8 cellular contexts compared by ENCODE assay signal in genomic region chr18:46946656-46947282, GRCh38. TPM values are rescaled to one million over a fixed set of nuclear protein-coding genes. Genes with fewer than 3 reads are reported as not detected.
DNase-seq lines count a peak whose midpoint lies in the region; ATAC-seq, FAIRE-seq and TF ChIP-seq lines count a peak whose summit lies in the region.

No MANE protein-coding gene starts in this region.

- peak; percentile 86 to 92 for DNase-seq in NCI-H2081 (lab: John Stamatoyannopoulos, UW)
- peak; percentile 68 for DNase-seq in activated CD4-positive, alpha-beta T cell treated with anti-CD3 and anti-CD28 coated beads, Interleukin-2, amount 10 ng/mL, durations not matched to agents 7 days and 5 days
- DNase-seq in H1 (ENCODE audit: low read depth in 1 of 2, low spot score in 2 of 2): peak; percentile 59 to 90
- DNase-seq in medulla oblongata (ENCODE audit: extremely low spot score): peak; percentile 83
- DNase-seq in stimulated activated CD4-positive, alpha-beta T cell treated with anti-CD3 and anti-CD28 coated beads, TNF-alpha, amount 100 ng/mL, for 24 hours (ENCODE audit: low read depth in 3 of 3): peak; percentile 19 to 61 (median 20)
- DNase-seq in RCC 7860 (ENCODE audit: low spot score): no peak

- TF ChIP-seq EP300 in H1 (IDR thresholded peaks at IDR 0.05; ENCODE audit: borderline replicate concordance in 1 of 2, low read depth in 2 of 2, low read length in 2 of 2): no peak

- no peak overlapping the region for H2BK5ac ChIP-seq in H1 (ENCODE audit: low read depth, low read length)

- H3K27ac Mint-ChIP-seq in activated CD4-positive, alpha-beta T cell treated with anti-CD3 and anti-CD28 coated beads, Interleukin-2, amount 10 ng/mL, durations not matched to agents 7 days and 5 days: no peak overlapping the region

- H4K8ac ChIP-seq in H1 (ENCODE audit: extremely low read depth, insufficient read depth, low read length): no peak overlapping the region

- no peak overlapping the region for H3K56ac ChIP-seq in H1 (replicated peaks; ENCODE audit: insufficient read length, low read depth, low read length)

- H2BK12ac ChIP-seq in H1 (ENCODE audit: low read depth, low read length): no peak overlapping the region

- no peaks in the 10 kb centered on the region for H4K20me1 ChIP-seq in H1 (replicated peaks in 1 of 2; ENCODE audit: control insufficient read depth in 1 of 2, insufficient read depth in 2 of 2, low read length in 2 of 2)

- H2AK5ac ChIP-seq in H1 (ENCODE audit: low read depth, low read length): no peak overlapping the region

- peaks cover 5% of the 10 kb centered on the region; the same call in 1 of the 2 replicates for H3K23me2 ChIP-seq in H1 (ENCODE audit: low read depth, low read length)

- no peaks in the 10 kb centered on the region for H3K9me3 Mint-ChIP-seq in activated CD4-positive, alpha-beta T cell treated with anti-CD3 and anti-CD28 coated beads, Interleukin-2, amount 10 ng/mL, durations not matched to agents 7 days and 5 days

- H3K27ac ChIP-seq in H1 (ENCODE audit: low read depth, low read length): 0 out of 2 replicates have a peak overlapping the region, but pooled peaks have one; percentile 1

- H3K4me3 Mint-ChIP-seq in activated CD4-positive, alpha-beta T cell treated with anti-CD3 and anti-CD28 coated beads, Interleukin-2, amount 10 ng/mL, durations not matched to agents 7 days and 5 days: no peak overlapping the region

- H3K4me1 ChIP-seq in H1 (replicated peaks in 1 of 4; ENCODE audit: control insufficient read depth in 3 of 4, insufficient read depth in 4 of 4, low read length in 3 of 4): peaks cover 0 to 7% (median 0%) of the 10 kb centered on the region in 4 experiments; a peak in 2 of 7 replicates

- H3K79me1 ChIP-seq in H1 (ENCODE audit: low read depth, low read length): no peaks in the 10 kb centered on the region

- no peaks in the 10 kb centered on the region for H3K36me3 Mint-ChIP-seq in activated CD4-positive, alpha-beta T cell treated with anti-CD3 and anti-CD28 coated beads, Interleukin-2, amount 10 ng/mL, durations not matched to agents 7 days and 5 days (ENCODE audit: low read depth)

- H3K27me3 Mint-ChIP-seq in activated CD4-positive, alpha-beta T cell treated with anti-CD3 and anti-CD28 coated beads, Interleukin-2, amount 10 ng/mL, durations not matched to agents 7 days and 5 days: peaks cover 12% of the 10 kb centered on the region

- FAIRE-seq in H1 (lab: Jason Lieb, UNC) (peak; percentile 58), RCC 7860 (lab: Jason Lieb, UNC) (no peak)

- H3K36me3 ChIP-seq in H1 (ENCODE audit: control insufficient read depth in 2 of 4, insufficient read depth in 4 of 4, low read length in 3 of 4): no peaks in the 10 kb centered on the region

- H3K27me3 ChIP-seq in H1 (replicated peaks in 1 of 4; ENCODE audit: control insufficient read depth in 3 of 4, extremely low read depth in 1 of 4, insufficient read depth in 3 of 4, low read length in 3 of 4): no peaks in the 10 kb centered on the region

- TF ChIP-seq RAD21 in H1 (IDR thresholded peaks at IDR 0.05 in 1 of 2, conservative IDR thresholded peaks at IDR 0.05 in 1 of 2; ENCODE audit: low read depth in 2 of 2, low read length in 2 of 2): no peak

- CTCF ChIA-PET in activated CD4-positive, alpha-beta T cell treated with anti-CD3 and anti-CD28 coated beads, Interleukin-2, amount 10 ng/mL, durations not matched to agents 7 days and 5 days (lab: Charles Lee): no interaction called here
- CTCF ChIA-PET in H1 (lab: Charles Lee; ENCODE audit: partially characterized antibody): interaction anchor here (1.4 to 1.6 kb wide), 3 partner anchors 16 to 192 kb away, joined by 3 to 4 read pairs (median 4); no protein-coding TSS in a partner anchor

- no peaks in the 10 kb centered on the region for H3K79me2 ChIP-seq in H1 (ENCODE audit: control insufficient read depth in 1 of 2, insufficient read depth in 2 of 2, low read length in 2 of 2)

- peak overlapping the region; percentile 79 for H2AFZ ChIP-seq in H1 (ENCODE audit: low read length)

- no peak overlapping the region for H2BK20ac ChIP-seq in H1 (ENCODE audit: low read length)

- no peak for TF ChIP-seq POLR2A in H1 (IDR thresholded peaks at IDR 0.05; ENCODE audit: control extremely low read depth in 1 of 2, low read depth in 2 of 2, low read length in 2 of 2)

- H4K91ac ChIP-seq in H1 (replicated peaks; ENCODE audit: insufficient read length, low read length): no peak overlapping the region

- H2BK120ac ChIP-seq in H1 (replicated peaks; ENCODE audit: low read depth, low read length): no peak overlapping the region

- 1% methylated on average over 32 of the region's 32 CpGs; no CpG with 5 or more reads in 1 of the 2 experiments for WGBS in H1 (ENCODE audit: extremely low coverage in 1 of 2, insufficient coverage in 1 of 2, insufficient read length in 1 of 2, insufficient replicate concordance in 2 of 2, low coverage in 1 of 2, low lambda C conversion rate in 2 of 2, missing lambda C conversion rate in 1 of 2), 2 experiments

- H3K9me3 ChIP-seq in H1 (ENCODE audit: insufficient read depth in 2 of 2, low read depth in 1 of 2, low read length in 1 of 2): no peaks in the 10 kb centered on the region

- no peak overlapping the region for H3K4ac ChIP-seq in H1 (replicated peaks; ENCODE audit: insufficient read length, low read depth, low read length)

- ATAC-seq in HG02610 (IDR thresholded peaks at IDR 0.05; ENCODE audit: unreplicated experiment): peak; percentile 96

- H3K4me2 ChIP-seq in H1 (ENCODE audit: insufficient read depth in 1 of 2, low read depth in 2 of 2, low read length in 2 of 2): peak overlapping the region; percentile 65 to 79

- H3K9ac ChIP-seq in H1 (replicated peaks in 1 of 4; ENCODE audit: extremely low read depth in 1 of 4, low read depth in 3 of 4, low read length in 3 of 4): peak overlapping the region in 3 of 4 experiments; percentile 9 to 35 (median 28); a peak in 6 of 7 replicates

- peak overlapping the region; percentile 52 for H3K4me3 ChIP-seq in GM12875 (ENCODE audit: low read depth, low read length)
- peak overlapping the region; percentile 80 to 98 (median 93) for H3K4me3 ChIP-seq in H1 (ENCODE audit: extremely low read depth in 1 of 4, insufficient read depth in 2 of 4, low read depth in 3 of 4, low read length in 4 of 4)

- no peak overlapping the region for H2BK15ac ChIP-seq in H1 (ENCODE audit: low read length)

- H3K18ac ChIP-seq in H1 (ENCODE audit: extremely low read depth, low read length): no peak overlapping the region

- no peak overlapping the region for H3K14ac ChIP-seq in H1 (ENCODE audit: insufficient read length)

- POLR2A ChIA-PET in activated CD4-positive, alpha-beta T cell treated with anti-CD3 and anti-CD28 coated beads, Interleukin-2, amount 10 ng/mL, durations not matched to agents 7 days and 5 days (lab: Charles Lee): no interaction called here
- POLR2A ChIA-PET in H1 (lab: Charles Lee; ENCODE audit: partially characterized antibody): interaction anchor here (1.3 kb wide), 1 partner anchor 31 kb away, joined by 4 read pairs; no protein-coding TSS in a partner anchor

- H3K23ac ChIP-seq in H1 (ENCODE audit: insufficient read length): no peak overlapping the region

- H4K5ac ChIP-seq in H1 (ENCODE audit: insufficient read length, low read depth, low read length): no peak overlapping the region

- TF ChIP-seq CTCF in GM12875 (IDR thresholded peaks at IDR 0.05; ENCODE audit: borderline replicate concordance, insufficient read depth, low read depth, low read length) (no peak), H1 (IDR thresholded peaks at IDR 0.05; ENCODE audit: control extremely low read depth in 1 of 3, insufficient read depth in 1 of 3, low read depth in 1 of 3, low read length in 3 of 3) (no peak)

- no peaks in the 10 kb centered on the region for H3K4me1 Mint-ChIP-seq in activated CD4-positive, alpha-beta T cell treated with anti-CD3 and anti-CD28 coated beads, Interleukin-2, amount 10 ng/mL, durations not matched to agents 7 days and 5 days

TF ChIP-seq in H1, 55 proteins besides CTCF, POLR2A, EP300 and RAD21 (continues in another document):
- peak; percentile 78 for TF ChIP-seq SP2 (IDR thresholded peaks at IDR 0.05; ENCODE audit: low read length)
- TF ChIP-seq SIN3A (conservative IDR thresholded peaks at IDR 0.05 in 1 of 2, IDR thresholded peaks at IDR 0.05 in 1 of 2; ENCODE audit: low read depth in 1 of 2, low read length in 2 of 2): peak in 1 of 2 experiments; percentile 98; a peak in 2 of 4 replicates
- peak; percentile 99 for TF ChIP-seq SAP30 (IDR thresholded peaks at IDR 0.05; ENCODE audit: insufficient read depth, insufficient replicate concordance, low read length)
- TF ChIP-seq ASH2L (IDR thresholded peaks at IDR 0.05; ENCODE audit: low read length): peak; percentile 75
- no peak for TF ChIP-seq ATF3 (IDR thresholded peaks at IDR 0.05; ENCODE audit: insufficient read depth, low read depth, low read length)

RNA-seq across cellular contexts. Expression of gene KATNAL2, which starts 29.4 kb away (rescaled TPM):
- total RNA-seq in activated CD4-positive, alpha-beta T cell treated with anti-CD3 and anti-CD28 coated beads, Interleukin-2, amount 10 ng/mL, durations not matched to agents 7 days and 5 days: 1 to 10 TPM in 1 of 2 experiments, under 1 TPM in 1; 0.87 to 1.0 TPM
- total RNA-seq in H1 (2021; fragmentation: NEBNext Ultra II Directional; extraction: Animal tissue kit (Norgen Biotek cat#: 25700)): 8.8 and 15.2 TPM in 2 replicates
- 9.7 and 10.0 TPM in 2 replicates for polyA plus RNA-seq in H1 (2011; rRNA removed)
- polyA plus RNA-seq in H1 (2011; cell fraction: cytosol; rRNA removed): 20.6 TPM
- 21.1 TPM for polyA plus RNA-seq in H1 (2011; cell fraction: nucleus; rRNA removed)
- 12.2 to 16.4 TPM (median 15.8 TPM) in 4 replicates for polyA plus RNA-seq in H1 (2012, experiment 1 of 2)
- 4.1 TPM for polyA plus RNA-seq in H1 (2012, experiment 2 of 2)
- 13.0 TPM for polyA plus RNA-seq in H1 (2013, experiment 1 of 2)
- polyA plus RNA-seq in H1 (2013, experiment 2 of 2): 10.2 TPM
- 6.7 and 10.3 TPM in 2 replicates for polyA minus RNA-seq in H1 (2011; rRNA and poly(A)+ RNA removed)
- polyA minus RNA-seq in H1 (2011; cell fraction: cytosol; rRNA and poly(A)+ RNA removed): 7.9 TPM
- 12.4 TPM for polyA minus RNA-seq in H1 (2011; cell fraction: nucleus; rRNA and poly(A)+ RNA removed)

RNA-seq across cellular contexts. Expression of gene PIAS2, which starts 29.5 kb away (rescaled TPM):
- 10 to 100 TPM; 32.8 to 33.3 TPM for total RNA-seq in activated CD4-positive, alpha-beta T cell treated with anti-CD3 and anti-CD28 coated beads, Interleukin-2, amount 10 ng/mL, durations not matched to agents 7 days and 5 days
- 52.9 and 53.9 TPM in 2 replicates for total RNA-seq in H1 (2021; fragmentation: NEBNext Ultra II Directional; extraction: Animal tissue kit (Norgen Biotek cat#: 25700))
- 20.1 and 22.8 TPM in 2 replicates for polyA plus RNA-seq in H1 (2011; rRNA removed)
- 13.0 TPM for polyA plus RNA-seq in H1 (2011; cell fraction: cytosol; rRNA removed)
- polyA plus RNA-seq in H1 (2011; cell fraction: nucleus; rRNA removed): 23.3 TPM
- 17.1 to 31.6 TPM (median 22.4 TPM) in 4 replicates for polyA plus RNA-seq in H1 (2012, experiment 1 of 2)
- polyA plus RNA-seq in H1 (2012, experiment 2 of 2): 3.7 TPM
- 37.5 TPM for polyA plus RNA-seq in H1 (2013, experiment 1 of 2)
- 37.9 TPM for polyA plus RNA-seq in H1 (2013, experiment 2 of 2)
- polyA minus RNA-seq in H1 (2011; rRNA and poly(A)+ RNA removed): 41.2 and 41.9 TPM in 2 replicates
- polyA minus RNA-seq in H1 (2011; cell fraction: cytosol; rRNA and poly(A)+ RNA removed): 14.7 TPM
- 83.3 TPM for polyA minus RNA-seq in H1 (2011; cell fraction: nucleus; rRNA and poly(A)+ RNA removed)
